Comparison of ENCODE assay signal across 18 cellular contexts in the genomic region with DNA sequence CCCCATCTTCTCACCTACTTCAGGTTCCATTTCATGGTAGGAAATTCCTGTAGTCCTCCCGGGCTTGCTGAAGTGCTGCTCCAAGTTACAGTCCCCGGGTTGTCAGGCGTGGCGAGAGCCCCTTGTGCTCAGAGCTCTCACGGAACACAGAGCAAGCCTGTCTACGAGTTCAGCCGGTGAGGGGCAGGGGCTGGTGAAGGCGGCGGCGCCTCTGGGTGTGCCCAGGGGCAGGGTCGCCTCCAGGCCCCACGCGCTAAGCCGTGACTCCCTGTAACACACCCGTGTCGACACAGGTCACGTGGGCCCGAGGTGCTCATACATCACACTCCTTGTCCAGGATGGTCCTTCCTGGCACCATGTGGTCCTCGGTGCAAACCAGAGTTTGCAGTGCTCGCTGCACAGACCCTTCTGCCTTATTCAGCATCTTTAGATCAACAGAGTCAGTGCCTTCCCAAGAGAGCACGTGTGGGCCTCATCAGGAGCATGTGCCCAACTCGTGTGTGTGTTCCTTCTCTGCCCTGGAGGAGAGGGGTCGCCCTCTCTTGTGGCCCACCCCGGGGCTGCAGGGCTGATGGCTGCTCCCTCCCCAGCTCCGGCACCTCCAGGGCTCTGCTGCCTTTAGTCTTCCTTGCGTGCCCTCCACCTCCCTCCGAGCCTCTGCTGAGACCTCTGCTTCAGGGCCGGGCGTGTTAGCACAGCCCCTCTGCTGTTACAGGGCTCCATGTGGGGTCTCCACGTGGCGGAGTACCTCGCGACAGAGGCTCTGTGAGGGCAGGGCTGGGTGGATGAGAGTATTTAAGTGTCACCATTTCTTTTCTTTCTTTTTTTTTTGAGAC. TPM values are rescaled to one million over a fixed set of nuclear protein-coding genes. Genes with fewer than 3 reads are reported as not detected.
DNase-seq lines count a peak whose midpoint lies in the region; ATAC-seq, FAIRE-seq and TF ChIP-seq lines count a peak whose summit lies in the region.
"Had no signal": no experiment of that assay in that cellular context is flagged by ENCODE, and none has a peak within 500 bp of the region (broad histone marks: within the 10 kb centered on the region; RNA-seq: fewer than 3 reads in every experiment).

No MANE protein-coding gene starts in this region.

- H3K27ac ChIP-seq in HepG2 (ENCODE audit: extremely low read length, insufficient read depth, low read length) (no peak overlapping the region), right lobe of liver (no peak overlapping the region), VCaP (peak overlapping the region; percentile 18; the same call in 1 of the 2 replicates)
- H3K27ac ChIP-seq: SJSA1 had no signal

- H3K4me3 ChIP-seq in HepG2 (replicated peaks in 1 of 3; ENCODE audit: insufficient read depth in 1 of 3, low read depth in 2 of 3, low read length in 3 of 3) = no peak overlapping the region
- no peak overlapping the region for H3K4me3 ChIP-seq in right lobe of liver
- H3K4me3 ChIP-seq: SJSA1 had no signal

- H3K4me3 Mint-ChIP-seq in memory B cell = no peak overlapping the region
- H3K4me3 Mint-ChIP-seq: CD14-positive monocyte had no signal

- H3K4me1 Mint-ChIP-seq in memory B cell = peaks cover 30% of the 10 kb centered on the region

- POLR2A ChIA-PET in HepG2 (lab: Yijun Ruan, JAX) = no interaction called here

- H3K9me3 ChIP-seq in HepG2 (ENCODE audit: low read length) = no peaks in the 10 kb centered on the region
- H3K9me3 ChIP-seq in right lobe of liver = no peaks in the 10 kb centered on the region

- ATAC-seq in HepG2 = no peak
- no peak for ATAC-seq in right lobe of liver
- ATAC-seq in memory B cell (ENCODE audit: low read depth) = no peak
- ATAC-seq in HG02642 (IDR thresholded peaks at IDR 0.05; ENCODE audit: poor library complexity, unreplicated experiment) = no peak

- no peak for FAIRE-seq in HepG2 (lab: Jason Lieb, UNC)
- peak; percentile 67 for FAIRE-seq in urothelium cell line (lab: Jason Lieb, UNC)
- FAIRE-seq: HTR-8/SVneo had no signal

- no peak overlapping the region for H3K9ac ChIP-seq in HepG2 (ENCODE audit: insufficient read depth, low read depth, low read length)

- WGBS in HepG2 (ENCODE audit: low lambda C conversion rate) = 96% methylated on average over 30 of the region's 33 CpGs
- 96% methylated on average over 4 of the region's 33 CpGs for WGBS in right lobe of liver (ENCODE audit: insufficient coverage, low coverage, low lambda C conversion rate, missing lambda C conversion rate)

- TF ChIP-seq CTCF in HepG2 (CRISPR knock-in tag; IDR thresholded peaks at IDR 0.05) (no peak), right lobe of liver (IDR thresholded peaks at IDR 0.05) (no peak), VCaP (conservative IDR thresholded peaks at IDR 0.05) (no peak)

- H3K36me3 Mint-ChIP-seq in memory B cell = peaks cover 4% of the 10 kb centered on the region

- H3K4me1 ChIP-seq in HepG2 (ENCODE audit: insufficient read depth, low read length) (peaks cover 20% of the 10 kb centered on the region), right lobe of liver (peaks cover 0 to 9% (median 4%) of the 10 kb centered on the region in 4 donors)

- intact Hi-C loops in HepG2 (cut with micrococcal nuclease; ENCODE audit: unreplicated experiment) = no loop called here
- intact Hi-C loops in right lobe of liver (cut with DNase I) = no loop called here

- H3K79me2 ChIP-seq in HepG2 (ENCODE audit: insufficient read depth, low read length) = no peaks in the 10 kb centered on the region

- H3K36me3 ChIP-seq in HepG2 (replicated peaks in 1 of 2; ENCODE audit: control insufficient read depth in 1 of 2, insufficient read depth in 2 of 2, low read length in 2 of 2) (peaks cover 48 to 71% of the 10 kb centered on the region in 2 experiments), right lobe of liver (peaks cover 1 to 40% (median 6%) of the 10 kb centered on the region in 4 donors)

- H2AFZ ChIP-seq in HepG2 (ENCODE audit: low read length) = no peak overlapping the region

- no peak overlapping the region for H3K4me2 ChIP-seq in HepG2 (ENCODE audit: low read depth, low read length)

- TF ChIP-seq RAD21 in HepG2 (CRISPR knock-in tag; IDR thresholded peaks at IDR 0.05) = no peak

- no peak for TF ChIP-seq POLR2A in HepG2 (IDR thresholded peaks at IDR 0.05; ENCODE audit: insufficient read depth in 1 of 2, low read depth in 2 of 2, low read length in 2 of 2)
- TF ChIP-seq POLR2A in right lobe of liver (IDR thresholded peaks at IDR 0.05) = no peak

- CTCF ChIA-PET in HepG2 (lab: Yijun Ruan, JAX; ENCODE audit: low intra/inter-chr PET ratio, low total read pairs) = no interaction called here

- H4K20me1 ChIP-seq in HepG2 (ENCODE audit: insufficient read depth, low read length) = peaks cover 15% of the 10 kb centered on the region; the same call in 1 of the 2 replicates

- no TSS peak for BruUV-seq in HepG2 (replicated peaks; lab: Mats Ljungman, UMichigan)

- in situ Hi-C loops in HepG2 (cut with HindIII; ENCODE audit: extremely low pct_ligation_motif_present, low pct_unique_long_range_greater_than_20kb) = no loop called here

- H3K9me3 Mint-ChIP-seq in memory B cell = no peaks in the 10 kb centered on the region
- H3K9me3 Mint-ChIP-seq: CD14-positive monocyte had no signal

- peak overlapping the region; percentile 50 for H3K27ac Mint-ChIP-seq in memory B cell

- no peaks in the 10 kb centered on the region for H3K27me3 ChIP-seq in HepG2 (ENCODE audit: control insufficient read depth in 1 of 2, insufficient read depth in 2 of 2, low read length in 2 of 2)
- no peaks in the 10 kb centered on the region for H3K27me3 ChIP-seq in right lobe of liver
- H3K27me3 ChIP-seq: SJSA1 had no signal

- DNase-seq in HepG2 (ENCODE audit: low spot score) = no peak
- DNase-seq in right lobe of liver = no peak
- no peak for DNase-seq in memory B cell (ENCODE audit: low spot score in 2 of 2)
- DNase-seq in urothelium cell line (ENCODE audit: low spot score) = no peak
- DNase-seq in DMS 273 treated with DMSO at 0.1 percent for 48 hours (lab: John Stamatoyannopoulos, UW) = no peak
- DNase-seq in activated effector memory CD4-positive, alpha-beta T cell treated with Interleukin-2 at 50 U/mL for 16 hours = no peak
- DNase-seq: Calu3, MV-4-11, NCI-H1417, NCI-H187 treated with DMSO at 0.1 percent for 48 hours, NCI-H2171, NCI-H446 treated with DMSO at 0.1 percent for 48 hours, NCI-H748 treated with DMSO at 0.1 percent for 48 hours had no signal

- H3K27me3 Mint-ChIP-seq in memory B cell = no peaks in the 10 kb centered on the region

- TF ChIP-seq EP300 in HepG2 (IDR thresholded peaks at IDR 0.05; ENCODE audit: low read depth in 2 of 2, low read length in 2 of 2) (no peak), HepG2 (CRISPR knock-in tag; IDR thresholded peaks at IDR 0.05; ENCODE audit: borderline replicate concordance) (no peak)

TF ChIP-seq in HepG2, 621 proteins besides CTCF, POLR2A, EP300 and RAD21 (continues in another document):
- TF ChIP-seq RBM22 (optimal IDR thresholded peaks at IDR 0.05; ENCODE audit: low read length) (peak; percentile 81), ZNF513 (CRISPR knock-in tag; conservative IDR thresholded peaks at IDR 0.05) (no peak), MNT (IDR thresholded peaks at IDR 0.05) (peak; percentile 6; the same call in 1 of the 2 replicates)

RNA-seq across cellular contexts. Expression of gene WDR45B, which starts 51.2 kb away (rescaled TPM):
- total RNA-seq in HepG2 (2016; rRNA removed; fragmentation: Illumina TruSeq; extraction: Trizol) (86.2 and 88.8 TPM in 2 replicates), right lobe of liver (10 to 100 TPM; 27.7 to 40.7 (median 31.6) TPM)
- total RNA-seq in HepG2 (2016; cell fraction: cytosol; rRNA removed; fragmentation: Illumina TruSeq; extraction: Trizol; ENCODE audit: low read depth) = 59.9 and 62.3 TPM in 2 replicates
- total RNA-seq in HepG2 (2016; cell fraction: insoluble cytoplasmic fraction; rRNA removed; fragmentation: Illumina TruSeq; extraction: Trizol) = 80.2 and 87.6 TPM in 2 replicates
- total RNA-seq in HepG2 (2016; cell fraction: membrane; rRNA removed; fragmentation: Illumina TruSeq; extraction: Trizol) = 148 and 149 TPM in 2 replicates
- 45.2 and 55.4 TPM in 2 replicates for total RNA-seq in HepG2 (2016; cell fraction: nucleus; rRNA removed; fragmentation: Illumina TruSeq; extraction: Trizol)
- polyA plus RNA-seq in HepG2 (2011; rRNA removed) = 153 and 155 TPM in 2 replicates
- polyA plus RNA-seq in HepG2 (2011; cell fraction: cytosol; rRNA removed) = 121 and 131 TPM in 2 replicates
- polyA plus RNA-seq in HepG2 (2011; cell fraction: nucleus; rRNA removed) = 186 and 214 TPM in 2 replicates
- 124 and 164 TPM in 2 replicates for polyA plus RNA-seq in HepG2 (2012)
- polyA plus RNA-seq in HepG2 (2016; cell fraction: cytosol; fragmentation: Illumina TruSeq; extraction: Trizol; ENCODE audit: low read depth) = 65.9 and 70.7 TPM in 2 replicates
- polyA plus RNA-seq in HepG2 (2016; cell fraction: insoluble cytoplasmic fraction; fragmentation: Illumina TruSeq; extraction: Trizol; ENCODE audit: low read depth) = 89.4 and 101 TPM in 2 replicates
- 129 and 138 TPM in 2 replicates for polyA plus RNA-seq in HepG2 (2016; cell fraction: membrane; fragmentation: Illumina TruSeq; extraction: Trizol; ENCODE audit: low read depth)
- 81.4 and 81.5 TPM in 2 replicates for polyA plus RNA-seq in HepG2 (2016; cell fraction: nucleus; fragmentation: Illumina TruSeq; extraction: Trizol; ENCODE audit: insufficient read depth, low read depth)
- polyA minus RNA-seq in HepG2 (2011; rRNA and poly(A)+ RNA removed; ENCODE audit: low replicate concordance) = 68.7 and 113 TPM in 2 replicates
- 60.7 and 64.4 TPM in 2 replicates for polyA minus RNA-seq in HepG2 (2011; cell fraction: cytosol; rRNA and poly(A)+ RNA removed)
- polyA minus RNA-seq in HepG2 (2011; cell fraction: nucleus; rRNA and poly(A)+ RNA removed) = 61.5 and 68.1 TPM in 2 replicates
